ENCODE assay signal across 26 cellular contexts in genomic region chr12:89392401-89392800, GRCh38. TPM values are rescaled to one million over a fixed set of nuclear protein-coding genes. Genes with fewer than 3 reads are reported as not detected.
A peak's percentile ranks its signal among the peaks of the same experiment; 100 is the strongest.
DNase-seq lines count a peak whose midpoint lies in the region; ATAC-seq, FAIRE-seq and TF ChIP-seq lines count a peak whose summit lies in the region.
"Had no signal": no experiment of that assay in that cellular context is flagged by ENCODE, and none has a peak within 500 bp of the region (broad histone marks: within the 10 kb centered on the region; RNA-seq: fewer than 3 reads in every experiment).

No MANE protein-coding gene starts in this region.

- no peak overlapping the region for H3K23ac ChIP-seq in IMR-90 (ENCODE audit: low read depth, low read length)

- H4K8ac ChIP-seq in IMR-90 (ENCODE audit: low read depth in 2 of 2, low read length in 2 of 2) = no peak overlapping the region

- H3K9me3 Mint-ChIP-seq in nephron progenitor cell = peaks cover 15% of the 10 kb centered on the region
- H3K9me3 Mint-ChIP-seq in natural killer cell treated with Interleukin-12 subunit alpha and Interleukin-12 subunit beta and Interleukin-15 and Interleukin-18, amount 100 ng/mL, for 72 hours = no peaks in the 10 kb centered on the region

- 0 out of 3 replicates have a peak overlapping the region, but pooled peaks have one; percentile 91 for H2BK15ac ChIP-seq in IMR-90 (ENCODE audit: low read depth, low read length)

- H3K27me3 Mint-ChIP-seq in nephron progenitor cell (ENCODE audit: low read depth, poor library complexity) = peaks cover 5% of the 10 kb centered on the region
- H3K27me3 Mint-ChIP-seq in natural killer cell treated with Interleukin-12 subunit alpha and Interleukin-12 subunit beta and Interleukin-15 and Interleukin-18, amount 100 ng/mL, for 72 hours = no peaks in the 10 kb centered on the region
- H3K27me3 Mint-ChIP-seq: CD4-positive, alpha-beta memory T cell had no signal

- no peak overlapping the region for H3K56ac ChIP-seq in IMR-90 (ENCODE audit: extremely low read depth, insufficient read depth, low read length)

- 0 out of 4 replicates have a peak, but pooled peaks cover 0 to 5% of the 10 kb centered on the region in 2 experiments for H3K79me1 ChIP-seq in IMR-90 (ENCODE audit: low read depth in 1 of 2, low read length in 2 of 2)

- H3K4me1 Mint-ChIP-seq in nephron progenitor cell = peaks cover 59% of the 10 kb centered on the region
- H3K4me1 Mint-ChIP-seq in natural killer cell treated with Interleukin-12 subunit alpha and Interleukin-12 subunit beta and Interleukin-15 and Interleukin-18, amount 100 ng/mL, for 72 hours (ENCODE audit: low read depth in 2 of 2) = peaks cover 42 to 45% of the 10 kb centered on the region in 2 donors

- H3K27ac Mint-ChIP-seq in nephron progenitor cell = peak overlapping the region; percentile 97
- peak overlapping the region in 1 of 2 donors; percentile 81 for H3K27ac Mint-ChIP-seq in natural killer cell treated with Interleukin-12 subunit alpha and Interleukin-12 subunit beta and Interleukin-15 and Interleukin-18, amount 100 ng/mL, for 72 hours

- H3K4me1 ChIP-seq in A673 (ENCODE audit: insufficient read depth, low read length, poor library complexity, severe bottlenecking) (peaks cover 52% of the 10 kb centered on the region), IMR-90 (ENCODE audit: control insufficient read depth, insufficient read depth, low read length) (peaks cover 9% of the 10 kb centered on the region)

- no peaks in the 10 kb centered on the region for H4K20me1 ChIP-seq in IMR-90 (ENCODE audit: insufficient read depth, low read length)

- FAIRE-seq in GM19239 (lab: Jason Lieb, UNC) = no peak
- FAIRE-seq: A204.1, GM12891, GM18507 had no signal

- no peak overlapping the region for H3K14ac ChIP-seq in IMR-90 (replicated peaks; ENCODE audit: low read depth, low read length)

- H2AFZ ChIP-seq in IMR-90 (replicated peaks; ENCODE audit: low read length, poor library complexity) = no peak overlapping the region
- H2AFZ ChIP-seq: PC-9 had no signal

- H3K4me3 ChIP-seq in A673 (ENCODE audit: low read depth, low read length, poor library complexity, severe bottlenecking) = no peak overlapping the region
- no peak overlapping the region for H3K4me3 ChIP-seq in IMR-90 (ENCODE audit: insufficient read depth, low read depth, low read length)
- H3K4me3 ChIP-seq: PC-9 had no signal

- POLR2A ChIA-PET in A673 (lab: Charles Lee; ENCODE audit: low non-redundant PET) (no interaction called here), IMR-90 (lab: Charles Lee; ENCODE audit: unreplicated experiment) (no interaction called here)

- H3K27ac ChIP-seq in A673 (ENCODE audit: low read depth, low read length, poor library complexity, severe bottlenecking) (peak overlapping the region; percentile 88), IMR-90 (ENCODE audit: insufficient read depth, low read length) (no peak overlapping the region)
- H3K27ac ChIP-seq: PC-9, RWPE1 had no signal

- TF ChIP-seq CTCF in A673 (conservative IDR thresholded peaks at IDR 0.05; ENCODE audit: low read depth, low read length) (no peak), IMR-90 (conservative IDR thresholded peaks at IDR 0.05; ENCODE audit: low read depth, low read length) (no peak), nephron progenitor cell (IDR thresholded peaks at IDR 0.05) (no peak), GM13976 (IDR thresholded peaks at IDR 0.05; ENCODE audit: borderline replicate concordance, control extremely low read depth, extremely low read depth, insufficient read depth, missing control alignments) (no peak)

- no peak for DNase-seq in A673 (ENCODE audit: low spot score)
- no peak for DNase-seq in IMR-90
- DNase-seq in NCI-H526 treated with DMSO at 0.1 percent for 48 hours (lab: John Stamatoyannopoulos, UW) = peak; percentile 18
- no peak for DNase-seq in nephron progenitor cell
- no peak for DNase-seq in NCI-H146 treated with DMSO at 0.1 percent for 48 hours (lab: John Stamatoyannopoulos, UW; ENCODE audit: unreplicated experiment)
- no peak for DNase-seq in GM13976 (ENCODE audit: low spot score)
- no peak for DNase-seq in GM19239 (ENCODE audit: insufficient read length, low spot score)
- DNase-seq in natural killer cell treated with Interleukin-12 subunit alpha and Interleukin-12 subunit beta and Interleukin-15 and Interleukin-18, amount 100 ng/mL, for 72 hours (ENCODE audit: low spot score) = no peak
- DNase-seq: CD4-positive, alpha-beta memory T cell; DMS53; EL; GOT3; KBM-7; NCI-H1048; NCI-H1436 treated with DMSO at 0.1 percent for 48 hours; NCI-H2081; NCI-H446 treated with DMSO at 0.1 percent for 48 hours; NCI-H774; PC-9; SIG-M5 had no signal

- no peak overlapping the region for H2BK120ac ChIP-seq in IMR-90 (ENCODE audit: low read depth, low read length)

- intact Hi-C loops in A673 (cut with micrococcal nuclease; ENCODE audit: unreplicated experiment) (no loop called here), IMR-90 (cut with micrococcal nuclease) (no loop called here)

- in situ Hi-C loops in IMR-90 (cut with MboI; ENCODE audit: low sequenced_read_pairs) (no loop called here), GM13976 (cut with MboI; ENCODE audit: low sequenced_read_pairs, unreplicated experiment) (no loop called here)

- dilution Hi-C loops in IMR-90 (cut with HindIII; ENCODE audit: low sequenced_read_pairs, unreplicated experiment) = no loop called here

- H2BK20ac ChIP-seq in IMR-90 (ENCODE audit: low read depth, low read length) = 0 out of 2 replicates have a peak overlapping the region, but pooled peaks have one; percentile 72

- BruUV-seq in A673 (replicated peaks; lab: Mats Ljungman, UMichigan) (no TSS peak), IMR-90 (replicated peaks; lab: Mats Ljungman, UMichigan) (no TSS peak)

- H3K27me3 ChIP-seq in A673 (replicated peaks; ENCODE audit: insufficient read depth, low read depth, low read length, poor library complexity) (no peaks in the 10 kb centered on the region), IMR-90 (ENCODE audit: control insufficient read depth, insufficient read depth, low read length) (no peaks in the 10 kb centered on the region)

- H3K9me3 ChIP-seq in A673 (ENCODE audit: low read depth, low read length, poor library complexity, severe bottlenecking) (no peaks in the 10 kb centered on the region), IMR-90 (ENCODE audit: control insufficient read depth, insufficient read depth, low read length) (no peaks in the 10 kb centered on the region)

- CTCF ChIA-PET in A673 (lab: Charles Lee) (no interaction called here), IMR-90 (lab: Yijun Ruan, JAX) (no interaction called here)

- H3K9ac ChIP-seq in IMR-90 (ENCODE audit: low read depth, low read length) = no peak overlapping the region

- H3K9me1 ChIP-seq in IMR-90 (ENCODE audit: insufficient read depth, low read length) = peaks cover 9% of the 10 kb centered on the region

- no peak overlapping the region for H3K4me3 Mint-ChIP-seq in nephron progenitor cell
- H3K4me3 Mint-ChIP-seq in natural killer cell treated with Interleukin-12 subunit alpha and Interleukin-12 subunit beta and Interleukin-15 and Interleukin-18, amount 100 ng/mL, for 72 hours = no peak overlapping the region
- H3K4me3 Mint-ChIP-seq: CD4-positive, alpha-beta memory T cell had no signal

- H4K91ac ChIP-seq in IMR-90 (ENCODE audit: insufficient read depth, low read depth, low read length) = no peak overlapping the region

- H4K5ac ChIP-seq in IMR-90 (ENCODE audit: low read depth, low read length) = no peak overlapping the region

- H3K36me3 ChIP-seq in A673 (ENCODE audit: insufficient read depth, low read length, poor library complexity, severe bottlenecking) = no peaks in the 10 kb centered on the region
- H3K36me3 ChIP-seq in IMR-90 (ENCODE audit: control insufficient read depth, insufficient read depth, low read length) = no peaks in the 10 kb centered on the region

- H3K36me3 Mint-ChIP-seq in nephron progenitor cell (ENCODE audit: low read depth) = peaks cover 20% of the 10 kb centered on the region
- H3K36me3 Mint-ChIP-seq in natural killer cell treated with Interleukin-12 subunit alpha and Interleukin-12 subunit beta and Interleukin-15 and Interleukin-18, amount 100 ng/mL, for 72 hours = peaks cover 4% of the 10 kb centered on the region

- TF ChIP-seq RAD21 in IMR-90 (IDR thresholded peaks at IDR 0.05; ENCODE audit: low read length) = no peak

- H2AK5ac ChIP-seq in IMR-90 (ENCODE audit: low read depth, low read length) = no peak overlapping the region

- no peak overlapping the region for H2BK5ac ChIP-seq in IMR-90 (ENCODE audit: low read depth, low read length, poor library complexity, severe bottlenecking)

- H2AK9ac ChIP-seq in IMR-90 (replicated peaks; ENCODE audit: low read depth, low read length, poor library complexity) = no peak overlapping the region

- WGBS in IMR-90 (ENCODE audit: extremely low coverage in 2 of 2, insufficient read length in 1 of 2), 2 experiments = no CpG with 5 or more reads among the region's 3 CpGs

- TF ChIP-seq POLR2A in IMR-90 (IDR thresholded peaks at IDR 0.05; ENCODE audit: low read depth, low read length) = no peak

- H3K4me2 ChIP-seq in IMR-90 (ENCODE audit: low read depth, low read length) = no peak overlapping the region

- no peak for ATAC-seq in IMR-90 (ENCODE audit: low read depth)
- ATAC-seq in natural killer cell treated with Interleukin-12 subunit alpha and Interleukin-12 subunit beta and Interleukin-15 and Interleukin-18, amount 100 ng/mL, for 72 hours = no peak
- ATAC-seq: HCT116, SK-N-SH treated with all-trans-retinoic acid at 6 μM for 48 hours had no signal

- H3K18ac ChIP-seq in IMR-90 (ENCODE audit: low read depth, low read length) = no peak overlapping the region

- H3K4ac ChIP-seq in IMR-90 (ENCODE audit: low read depth, low read length) = no peak overlapping the region

TF ChIP-seq in IMR-90, 13 proteins besides CTCF, POLR2A, EP300 and RAD21:
- TF ChIP-seq MXI1 (IDR thresholded peaks at IDR 0.05; ENCODE audit: borderline replicate concordance, low read depth, low read length) = no peak
- TF ChIP-seq NFE2L2 (IDR thresholded peaks at IDR 0.05; ENCODE audit: low read depth, low read length) = no peak
- TF ChIP-seq CHD1 (IDR thresholded peaks at IDR 0.05; ENCODE audit: low read depth, low read length) = no peak

RNA-seq across cellular contexts. Expression of gene DUSP6, which starts 40.1 kb away (rescaled TPM):
- 207 and 226 TPM in 2 replicates for total RNA-seq in A673 (2021)
- total RNA-seq in IMR-90 (2012; rRNA removed) = 70.1 and 78.6 TPM in 2 replicates
- polyA plus RNA-seq in IMR-90 (2012; rRNA removed) = 38.5 and 59.0 TPM in 2 replicates
- polyA plus RNA-seq in IMR-90 (2012; cell fraction: cytosol; rRNA removed) = 16.4 and 21.0 TPM in 2 replicates
- polyA plus RNA-seq in IMR-90 (2012; cell fraction: nucleus; rRNA removed; ENCODE audit: low replicate concordance) = 213 and 221 TPM in 2 replicates
- 10 to 100 TPM; 49.4 to 65.9 TPM for total RNA-seq in natural killer cell treated with Interleukin-12 subunit alpha and Interleukin-12 subunit beta and Interleukin-15 and Interleukin-18, amount 100 ng/mL, for 72 hours
